ENCODE assay signal across 26 cellular contexts in genomic region chr2:147096671-147097070, GRCh38.
DNase-seq lines count a peak whose midpoint lies in the region; ATAC-seq and TF ChIP-seq lines count a peak whose summit lies in the region.
"Had no signal": no experiment of that assay in that cellular context is flagged by ENCODE, and none has a peak within 500 bp of the region (broad histone marks: within the 10 kb centered on the region; RNA-seq: fewer than 3 reads in every experiment).

No MANE protein-coding gene starts in this region.

- peak; percentile 5 for DNase-seq in activated CD4-positive, alpha-beta T cell treated with anti-CD3 and anti-CD28 coated beads for 36 hours
- no peak for DNase-seq in activated CD4-positive, alpha-beta T cell treated with anti-CD3 and anti-CD28 coated beads for 1 hour
- DNase-seq in stimulated activated CD4-positive, alpha-beta T cell treated with anti-CD3 and anti-CD28 coated beads, Interleukin-1b, Interleukin-23, amount 100 ng/mL, for 48 hours, result peak; percentile 7
- no peak for DNase-seq in stimulated activated CD4-positive, alpha-beta T cell treated with anti-CD3 and anti-CD28 coated beads, Interleukin-2, amount 100 ng/mL, for 48 hours
- DNase-seq in fibroblast of mammary gland (ENCODE audit: low read depth) (peak; percentile 68), sigmoid colon (no peak), NCI-H128 (lab: John Stamatoyannopoulos, UW; ENCODE audit: unreplicated experiment) (no peak)
- DNase-seq in stimulated activated effector memory CD8-positive, alpha-beta T cell treated with anti-CD3 and anti-CD28 coated beads, Interleukin-12 subunit alpha, Interleukin-12 subunit beta, amount 100 ng/mL, for 72 hours (ENCODE audit: low spot score in 2 of 2), result no peak
- DNase-seq: ACHN; CD4-positive, alpha-beta T cell; COR-L47; DMS79; H7; MG63; NCI-H1048; NCI-H1436; NCI-H187 treated with DMSO at 0.1 percent for 48 hours; NCI-H2107; NCI-H446 treated with DMSO at 0.1 percent for 48 hours; NCI-H526 treated with DMSO at 0.1 percent for 48 hours had no signal

- no peak for TF ChIP-seq CTCF in fibroblast of mammary gland (conservative IDR thresholded peaks at IDR 0.05; ENCODE audit: control insufficient read depth, insufficient read depth, low read depth, low read length)
- TF ChIP-seq CTCF in sigmoid colon (IDR thresholded peaks at IDR 0.05), result no peak

- H3K4me1 Mint-ChIP-seq in activated CD4-positive, alpha-beta T cell treated with anti-CD3 and anti-CD28 coated beads for 36 hours, result peaks cover 9% of the 10 kb centered on the region
- no peaks in the 10 kb centered on the region for H3K4me1 Mint-ChIP-seq in stimulated activated effector memory CD8-positive, alpha-beta T cell treated with anti-CD3 and anti-CD28 coated beads, Interleukin-12 subunit alpha, Interleukin-12 subunit beta, amount 100 ng/mL, for 72 hours

- no peak overlapping the region for H3K27ac ChIP-seq in sigmoid colon
- H3K27ac ChIP-seq: 22Rv1, BLaER1, HL-60 had no signal

- POLR2A ChIA-PET in activated CD4-positive, alpha-beta T cell treated with anti-CD3 and anti-CD28 coated beads for 36 hours (lab: Charles Lee), result no interaction called here

- intact Hi-C loops in activated CD4-positive, alpha-beta T cell treated with anti-CD3 and anti-CD28 coated beads for 36 hours (cut with DNase I, micrococcal nuclease), result no loop called here
- intact Hi-C loops in sigmoid colon (cut with DNase I), result no loop called here

- H3K9me3 ChIP-seq in sigmoid colon, result no peaks in the 10 kb centered on the region
- H3K9me3 ChIP-seq: BLaER1, MG63 had no signal

- no peak for TF ChIP-seq EP300 in sigmoid colon (IDR thresholded peaks at IDR 0.05)

- peaks cover 3% of the 10 kb centered on the region for H3K27me3 Mint-ChIP-seq in activated CD4-positive, alpha-beta T cell treated with anti-CD3 and anti-CD28 coated beads for 36 hours
- H3K27me3 Mint-ChIP-seq: CD4-positive, alpha-beta T cell had no signal

- CTCF ChIA-PET in activated CD4-positive, alpha-beta T cell treated with anti-CD3 and anti-CD28 coated beads for 36 hours (lab: Charles Lee), result no interaction called here

- no peak overlapping the region for H3K4me3 Mint-ChIP-seq in activated CD4-positive, alpha-beta T cell treated with anti-CD3 and anti-CD28 coated beads for 36 hours
- H3K4me3 Mint-ChIP-seq in stimulated activated effector memory CD8-positive, alpha-beta T cell treated with anti-CD3 and anti-CD28 coated beads, Interleukin-12 subunit alpha, Interleukin-12 subunit beta, amount 100 ng/mL, for 72 hours, result no peak overlapping the region
- H3K4me3 Mint-ChIP-seq: CD4-positive, alpha-beta T cell had no signal

- no peak overlapping the region for H3K27ac Mint-ChIP-seq in activated CD4-positive, alpha-beta T cell treated with anti-CD3 and anti-CD28 coated beads for 36 hours
- no peak overlapping the region for H3K27ac Mint-ChIP-seq in stimulated activated effector memory CD8-positive, alpha-beta T cell treated with anti-CD3 and anti-CD28 coated beads, Interleukin-12 subunit alpha, Interleukin-12 subunit beta, amount 100 ng/mL, for 72 hours
- H3K27ac Mint-ChIP-seq: CD4-positive, alpha-beta T cell had no signal

- ATAC-seq in activated CD4-positive, alpha-beta T cell treated with anti-CD3 and anti-CD28 coated beads for 36 hours, result peak; percentile 96
- peak; percentile 94 for ATAC-seq in stimulated activated effector memory CD8-positive, alpha-beta T cell treated with anti-CD3 and anti-CD28 coated beads, Interleukin-12 subunit alpha, Interleukin-12 subunit beta, amount 100 ng/mL, for 72 hours
- ATAC-seq: HepG2, K562, Right ventricle myocardium inferior had no signal

- H3K36me3 Mint-ChIP-seq in activated CD4-positive, alpha-beta T cell treated with anti-CD3 and anti-CD28 coated beads for 36 hours (ENCODE audit: low read depth), result no peaks in the 10 kb centered on the region
- H3K36me3 Mint-ChIP-seq in stimulated activated effector memory CD8-positive, alpha-beta T cell treated with anti-CD3 and anti-CD28 coated beads, Interleukin-12 subunit alpha, Interleukin-12 subunit beta, amount 100 ng/mL, for 72 hours, result no peaks in the 10 kb centered on the region

- TF ChIP-seq POLR2A in sigmoid colon (IDR thresholded peaks at IDR 0.05), result no peak

- H3K27me3 ChIP-seq in sigmoid colon, result no peaks in the 10 kb centered on the region
- H3K27me3 ChIP-seq: BLaER1, MG63 had no signal

- no peaks in the 10 kb centered on the region for H3K9me3 Mint-ChIP-seq in activated CD4-positive, alpha-beta T cell treated with anti-CD3 and anti-CD28 coated beads for 36 hours (ENCODE audit: low read depth)
- peaks cover 3% of the 10 kb centered on the region for H3K9me3 Mint-ChIP-seq in stimulated activated effector memory CD8-positive, alpha-beta T cell treated with anti-CD3 and anti-CD28 coated beads, Interleukin-12 subunit alpha, Interleukin-12 subunit beta, amount 100 ng/mL, for 72 hours
- H3K9me3 Mint-ChIP-seq: CD4-positive, alpha-beta T cell had no signal

- H3K4me1 ChIP-seq in sigmoid colon, result peaks cover 0 to 12% (median 10%) of the 10 kb centered on the region in 4 donors
- H3K4me1 ChIP-seq: BLaER1 had no signal

- no peak overlapping the region for H3K4me3 ChIP-seq in fibroblast of mammary gland (ENCODE audit: control insufficient read depth, low read depth, low read length)
- H3K4me3 ChIP-seq in sigmoid colon, result no peak overlapping the region
- H3K4me3 ChIP-seq: BLaER1, K562, MG63 had no signal

- H3K36me3 ChIP-seq in sigmoid colon, result no peaks in the 10 kb centered on the region
- H3K36me3 ChIP-seq: BLaER1, MG63 had no signal

Comparison
In these comparisons a context has a peak if more than half of its experiments do, and no peak if none do; other contexts are left out.
1. DNase-seq: peak in activated CD4-positive, alpha-beta T cell treated with anti-CD3 and anti-CD28 coated beads for 36 hours (single experiment), stimulated activated CD4-positive, alpha-beta T cell treated with anti-CD3 and anti-CD28 coated beads, Interleukin-1b, Interleukin-23, amount 100 ng/mL, for 48 hours (single experiment) and fibroblast of mammary gland (single experiment); none in activated CD4-positive, alpha-beta T cell treated with anti-CD3 and anti-CD28 coated beads for 1 hour (single experiment), stimulated activated CD4-positive, alpha-beta T cell treated with anti-CD3 and anti-CD28 coated beads, Interleukin-2, amount 100 ng/mL, for 48 hours (0 of 2), stimulated activated effector memory CD8-positive, alpha-beta T cell treated with anti-CD3 and anti-CD28 coated beads, Interleukin-12 subunit alpha, Interleukin-12 subunit beta, amount 100 ng/mL, for 72 hours (0 of 2), sigmoid colon (single experiment) and NCI-H128 (single experiment).